ENCODE assay signal across 19 cellular contexts in the genomic region with DNA sequence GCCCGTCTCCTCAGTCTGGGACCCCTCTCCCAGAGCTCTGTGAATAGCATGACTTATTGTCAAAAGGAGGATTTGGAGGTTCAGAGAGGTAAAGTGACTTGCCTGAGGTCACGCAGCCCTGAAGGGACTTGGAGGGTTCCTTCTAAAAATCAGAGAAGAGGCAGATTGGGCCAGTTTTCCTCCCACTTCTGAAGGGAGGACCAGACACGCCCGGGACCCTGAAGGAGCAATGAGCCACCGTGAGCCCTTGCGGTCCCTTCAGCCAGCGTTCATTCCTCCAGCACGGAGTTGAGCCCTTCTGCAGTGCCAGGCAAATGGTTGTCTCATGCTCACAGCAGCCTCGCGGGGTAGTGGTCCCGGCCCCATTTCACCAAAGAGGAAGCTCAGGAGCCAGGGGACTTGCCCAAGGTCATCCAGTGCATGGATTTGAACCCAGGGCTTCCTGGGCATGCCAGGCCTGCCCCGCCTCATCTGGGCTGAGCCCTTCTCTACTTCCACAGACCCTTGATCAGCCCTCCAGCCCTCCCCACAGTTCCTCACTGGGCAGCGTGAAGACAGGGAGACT. TPM values are rescaled to one million over a fixed set of nuclear protein-coding genes. Genes with fewer than 3 reads are reported as not detected.
DNase-seq lines count a peak whose midpoint lies in the region; ATAC-seq, FAIRE-seq and TF ChIP-seq lines count a peak whose summit lies in the region.
"Had no signal": no experiment of that assay in that cellular context is flagged by ENCODE, and none has a peak within 500 bp of the region (broad histone marks: within the 10 kb centered on the region; RNA-seq: fewer than 3 reads in every experiment).

No MANE protein-coding gene starts in this region.

- H3K9ac ChIP-seq in SK-N-SH (no peak overlapping the region), Karpas-422 (ENCODE audit: low read length) (no peak overlapping the region; the same call in 1 of the 2 replicates), mesendoderm (ENCODE audit: low read length) (no peak overlapping the region)

- H3K56ac ChIP-seq in mesendoderm (ENCODE audit: low read length) = no peak overlapping the region

- POLR2A ChIA-PET in SK-N-SH (lab: Yijun Ruan, JAX) = no interaction called here

- WGBS in SK-N-SH (ENCODE audit: low lambda C conversion rate) = 96% methylated on average over 10 of the region's 13 CpGs
- 90% methylated on average over 13 of the region's 13 CpGs; no CpG with 5 or more reads in 1 of the 2 donors for whole genome bisulfite sequencing in transverse colon (ENCODE audit: low coverage in 1 of 2), 2 donors
- 87 to 91% (median 89%) methylated on average over 13 of the region's 13 CpGs for WGBS in small intestine, 3 donors
- WGBS in mesendoderm (ENCODE audit: extremely low coverage, insufficient coverage, low lambda C conversion rate) = no CpG with 5 or more reads among the region's 13 CpGs

- no peaks in the 10 kb centered on the region for H3F3A ChIP-seq in SK-N-SH (replicated peaks; ENCODE audit: insufficient read depth)

- CTCF ChIA-PET in SK-N-SH (lab: Yijun Ruan, JAX) = no interaction called here

- H3K4me2 ChIP-seq in SK-N-SH = no peak overlapping the region
- peak overlapping the region; percentile 10 for H3K4me2 ChIP-seq in Karpas-422 (ENCODE audit: low read depth, low read length, poor library complexity, severe bottlenecking)
- H3K4me2 ChIP-seq in mesendoderm (ENCODE audit: low read length) = no peak overlapping the region
- H3K4me2 ChIP-seq: PC-9 had no signal

- H3K9me3 ChIP-seq in SK-N-SH (no peaks in the 10 kb centered on the region), Karpas-422 (ENCODE audit: low read length) (no peaks in the 10 kb centered on the region), transverse colon (no peaks in the 10 kb centered on the region), small intestine (ENCODE audit: control insufficient read depth, low read depth) (no peaks in the 10 kb centered on the region)
- H3K9me3 ChIP-seq: SJSA1 had no signal

- H3K18ac ChIP-seq in mesendoderm (ENCODE audit: low read length) = no peak overlapping the region

- DNase-seq in SK-N-SH (peak; percentile 13), Karpas-422 (no peak), islet precursor cell (peak; percentile 42), transverse colon (no peak), small intestine (no peak), mesendoderm (no peak)
- DNase-seq: CD8-positive, alpha-beta T cell; DMS79; GOT3; KBM-7; NCI-H187; NCI-H2227 treated with DMSO at 0.1 percent for 48 hours; NCI-H524; PC-9 had no signal

- TF ChIP-seq RAD21 in SK-N-SH (IDR thresholded peaks at IDR 0.05; ENCODE audit: low read length) = no peak

- H3K27me3 ChIP-seq in SK-N-SH (ENCODE audit: insufficient read depth) (no peaks in the 10 kb centered on the region), Karpas-422 (ENCODE audit: low read length) (no peaks in the 10 kb centered on the region), transverse colon (no peaks in the 10 kb centered on the region), small intestine (ENCODE audit: control insufficient read depth in 2 of 2, insufficient read depth in 2 of 2, low read length in 2 of 2) (no peaks in the 10 kb centered on the region), mesendoderm (ENCODE audit: insufficient read depth, low read length, poor library complexity) (no peaks in the 10 kb centered on the region)
- H3K27me3 ChIP-seq: SJSA1 had no signal

- TF ChIP-seq EP300 in SK-N-SH (IDR thresholded peaks at IDR 0.05; ENCODE audit: borderline replicate concordance in 1 of 2, low read depth in 1 of 2, low read length in 1 of 2) (no peak), transverse colon (IDR thresholded peaks at IDR 0.05; ENCODE audit: low read depth) (no peak)

- no peak overlapping the region for H3K23ac ChIP-seq in mesendoderm (ENCODE audit: low read length)

- H2BK15ac ChIP-seq in mesendoderm (replicated peaks; ENCODE audit: low read depth) = no peak overlapping the region

- no peak overlapping the region for H2AK5ac ChIP-seq in mesendoderm (ENCODE audit: low read length)

- no peak for ATAC-seq in SK-N-SH treated with all-trans-retinoic acid at 6 μM for 48 hours
- no peak for ATAC-seq in esophagus mucosa
- ATAC-seq: CD8-positive, alpha-beta T cell; HCT116 had no signal

- peaks cover 93% of the 10 kb centered on the region for H3K79me2 ChIP-seq in SK-N-SH (ENCODE audit: insufficient read depth)
- H3K79me2 ChIP-seq in Karpas-422 (ENCODE audit: low read length) = peaks cover 81% of the 10 kb centered on the region
- H3K79me2 ChIP-seq in mesendoderm (ENCODE audit: control insufficient read depth, insufficient read depth, low read length) = peaks cover 90% of the 10 kb centered on the region

- in situ Hi-C loops in transverse colon (cut with MboI; ENCODE audit: low pct_ligation_motif_present in 1 of 4, low pct_unique_long_range_greater_than_20kb in 1 of 4, low sequenced_read_pairs in 3 of 4) = no loop called here

- intact Hi-C loops in transverse colon (cut with DNase I; ENCODE audit: low total_unique reads) = no loop called here

- no peak for TF ChIP-seq POLR2A in transverse colon (IDR thresholded peaks at IDR 0.05)

- peaks cover 0 to 80% of the 10 kb centered on the region in 2 experiments; a peak in 2 of 4 replicates for H3K4me1 ChIP-seq in SK-N-SH (ENCODE audit: control insufficient read depth in 1 of 2, insufficient read depth in 2 of 2, low read depth in 1 of 2, low read length in 1 of 2)
- H3K4me1 ChIP-seq in Karpas-422 (ENCODE audit: low read length) = peaks cover 82% of the 10 kb centered on the region
- peaks cover 29 to 61% (median 45%) of the 10 kb centered on the region in 4 donors for H3K4me1 ChIP-seq in transverse colon
- peaks cover 10 to 12% of the 10 kb centered on the region in 2 donors for H3K4me1 ChIP-seq in small intestine (ENCODE audit: control insufficient read depth in 2 of 2, insufficient read depth in 1 of 2, low read depth in 1 of 2, low read length in 1 of 2)
- H3K4me1 ChIP-seq in mesendoderm (ENCODE audit: control insufficient read depth, low read depth, low read length) = no peaks in the 10 kb centered on the region
- H3K4me1 ChIP-seq: SJSA1 had no signal

- peaks cover 68% of the 10 kb centered on the region for H3K79me1 ChIP-seq in mesendoderm (ENCODE audit: low read length)

- TF ChIP-seq CTCF in SK-N-SH (IDR thresholded peaks at IDR 0.05) (no peak), transverse colon (IDR thresholded peaks at IDR 0.05) (no peak)

- no peak overlapping the region for H3K4ac ChIP-seq in mesendoderm (ENCODE audit: low read depth, low read length)

- no peak for FAIRE-seq in small intestine (lab: Jason Lieb, UNC)

- no peak overlapping the region for H4K8ac ChIP-seq in mesendoderm (ENCODE audit: low read depth, low read length)

- H3K4me3 ChIP-seq in SK-N-SH (ENCODE audit: low read depth in 2 of 2, low read length in 1 of 2) (no peak overlapping the region), Karpas-422 (ENCODE audit: low read length) (no peak overlapping the region), transverse colon (no peak overlapping the region), small intestine (ENCODE audit: low read depth in 1 of 2, low read length in 2 of 2) (no peak overlapping the region), mesendoderm (ENCODE audit: low read length) (no peak overlapping the region)
- H3K4me3 ChIP-seq: PC-9, SJSA1 had no signal

- H2BK5ac ChIP-seq in mesendoderm (ENCODE audit: low read length) = no peak overlapping the region

- peaks cover 76% of the 10 kb centered on the region for H4K20me1 ChIP-seq in SK-N-SH (ENCODE audit: insufficient read depth)
- peaks cover 24% of the 10 kb centered on the region for H4K20me1 ChIP-seq in Karpas-422 (ENCODE audit: insufficient read depth, low read depth, low read length)

- peaks cover 0 to 23% of the 10 kb centered on the region in 2 experiments for H3K36me3 ChIP-seq in SK-N-SH (replicated peaks in 1 of 2; ENCODE audit: control insufficient read depth in 1 of 2, insufficient read depth in 2 of 2, low read length in 1 of 2)
- H3K36me3 ChIP-seq in Karpas-422 (ENCODE audit: insufficient read depth, low read length) = 0 out of 2 replicates have a peak, but pooled peaks cover 11% of the 10 kb centered on the region
- no peaks in the 10 kb centered on the region for H3K36me3 ChIP-seq in transverse colon
- H3K36me3 ChIP-seq in small intestine (ENCODE audit: control insufficient read depth in 2 of 2, insufficient read depth in 2 of 2, low read length in 2 of 2) = no peaks in the 10 kb centered on the region
- no peaks in the 10 kb centered on the region for H3K36me3 ChIP-seq in mesendoderm (ENCODE audit: control insufficient read depth, insufficient read depth, low read length)

- no peak overlapping the region for H2BK120ac ChIP-seq in mesendoderm (ENCODE audit: low read depth, low read length)

- H3K9me2 ChIP-seq in SK-N-SH (no peaks in the 10 kb centered on the region), Karpas-422 (replicated peaks; ENCODE audit: insufficient read depth, low read length) (no peaks in the 10 kb centered on the region)

- H2AFZ ChIP-seq in SK-N-SH (ENCODE audit: low read depth) = no peak overlapping the region
- no peak overlapping the region for H2AFZ ChIP-seq in Karpas-422 (ENCODE audit: low read length)
- H2AFZ ChIP-seq: PC-9 had no signal

- H3K27ac ChIP-seq in SK-N-SH (ENCODE audit: low read depth in 2 of 2, low read length in 1 of 2) (peak overlapping the region in 1 of 2 experiments; percentile 90; a peak in 1 of 4 replicates), Karpas-422 (ENCODE audit: low read length) (peak overlapping the region; percentile 92), transverse colon (peak overlapping the region in 3 of 4 donors; percentile 52 to 65 (median 54)), small intestine (ENCODE audit: low read depth in 1 of 2, low read length in 1 of 2) (peak overlapping the region in 1 of 2 donors; percentile 42), mesendoderm (ENCODE audit: low read depth, low read length) (no peak overlapping the region)
- H3K27ac ChIP-seq: 22Rv1, PC-9, SJSA1 had no signal

- no peak overlapping the region for H4K5ac ChIP-seq in mesendoderm (ENCODE audit: low read length)

TF ChIP-seq in SK-N-SH, 30 proteins besides CTCF, POLR2A, EP300 and RAD21 (continues in another document):
- no peak for TF ChIP-seq RXRA (IDR thresholded peaks at IDR 0.05; ENCODE audit: borderline replicate concordance, low read depth)
- no peak for TF ChIP-seq TCF12 (IDR thresholded peaks at IDR 0.05)

TF ChIP-seq in SK-N-SH treated with all-trans-retinoic acid at 6 μM for 48 hours, 23 proteins besides CTCF, POLR2A, EP300 and RAD21 (continues in another document):
- no peak for TF ChIP-seq BACH2 (CRISPR knock-in tag; IDR thresholded peaks at IDR 0.05; ENCODE audit: borderline replicate concordance)
- no peak for TF ChIP-seq ARNTL (CRISPR knock-in tag; IDR thresholded peaks at IDR 0.05; ENCODE audit: borderline replicate concordance, low read depth)
- TF ChIP-seq ZNF565 (CRISPR knock-in tag; conservative IDR thresholded peaks at IDR 0.05; ENCODE audit: low read depth) = no peak

RNA-seq across cellular contexts. Expression of a gene that starts 7.4 kb away (rescaled TPM):
- polyA plus RNA-seq in SK-N-SH (2012; rRNA removed) = 23.8 and 25.6 TPM in 2 replicates
- 9.6 and 17.1 TPM in 2 replicates for polyA plus RNA-seq in SK-N-SH (2012; cell fraction: cytosol; rRNA removed)
- polyA plus RNA-seq in SK-N-SH (2012; cell fraction: nucleus; rRNA removed) = 49.2 and 58.8 TPM in 2 replicates
- 39.9 and 41.5 TPM in 2 replicates for total RNA-seq in Karpas-422 (2014; rRNA removed; shearing (Covaris generic); ENCODE audit: low replicate concordance)
- total RNA-seq in transverse colon = 100 to 1,000 TPM in 3 of 4 donors, 10 to 100 TPM in 1; 87.0 to 155 (median 130) TPM
- polyA plus RNA-seq in small intestine = 100 to 1,000 TPM in 1 of 3 donors, 10 to 100 TPM in 2; 70.8 to 107 (median 83.6) TPM
- 30.5 TPM for total RNA-seq in esophagus mucosa
- 18.4 TPM for polyA plus RNA-seq in mesendoderm (2013, experiment 1 of 2)
- 19.3 TPM for polyA plus RNA-seq in mesendoderm (2013, experiment 2 of 2)

Comparison
In these comparisons a context has a peak if more than half of its experiments do, and no peak if none do; other contexts are left out.
1. DNase-seq: peak in SK-N-SH (single experiment) and islet precursor cell (single experiment); none in Karpas-422 (single experiment), transverse colon (single experiment), small intestine (single experiment) and mesendoderm (single experiment).